In genomic region chr6:116012966-116013365, GRCh38 we compare ENCODE assay signal across 1 cellular context.
TF ChIP-seq lines count a peak whose summit lies in the region.

No MANE protein-coding gene starts in this region.

TF ChIP-seq in HCT116, 20 proteins besides CTCF, POLR2A, EP300 and RAD21 (continued from another document):
- TF ChIP-seq ZBTB33 (IDR thresholded peaks at IDR 0.05; ENCODE audit: extremely low read depth, insufficient replicate concordance, low read length), result no peak
- 0 out of 2 replicates have a peak, but pooled peaks have one; percentile 7 for TF ChIP-seq JUND (IDR thresholded peaks at IDR 0.05)
- peak; percentile 21; the same call in 1 of the 2 replicates for TF ChIP-seq FOSL1 (IDR thresholded peaks at IDR 0.05; ENCODE audit: low read depth)
- TF ChIP-seq YY1 (IDR thresholded peaks at IDR 0.05; ENCODE audit: extremely low read depth, insufficient replicate concordance, low read depth, low read length), result no peak
TF ChIP-seq in HCT116: peak in this region for 2.
